In the genomic region with DNA sequence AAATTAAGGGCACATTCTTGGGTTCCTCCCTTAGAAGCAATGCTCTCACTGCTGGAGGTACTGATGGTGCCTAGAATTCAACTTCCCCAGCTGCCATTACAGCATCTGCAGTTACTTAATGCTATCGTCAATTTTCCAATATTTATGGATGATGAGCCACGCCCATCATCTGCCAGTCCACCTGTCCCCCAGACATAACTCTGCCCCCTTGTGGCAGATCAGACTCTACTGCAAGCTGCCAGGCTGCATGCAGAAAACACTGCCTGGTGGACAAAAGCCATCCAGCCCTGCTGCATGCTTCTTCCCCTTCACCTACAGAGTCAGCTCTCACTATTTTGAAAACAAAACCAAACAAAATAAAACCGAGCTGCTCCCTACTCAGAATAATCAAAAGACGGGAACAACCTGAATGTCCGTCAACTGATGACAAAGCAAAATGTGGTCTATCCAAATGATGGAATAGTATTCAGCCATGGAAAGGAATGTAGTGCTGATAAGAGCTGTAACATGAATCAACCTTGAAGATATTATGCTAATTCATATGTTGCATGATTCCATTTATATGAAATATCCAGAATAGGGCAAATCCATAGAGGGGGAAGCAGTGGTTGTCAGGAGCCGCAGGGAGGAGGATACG, we compare ENCODE assay signal across 8 cellular contexts.
DNase-seq lines count a peak whose midpoint lies in the region; ATAC-seq lines count a peak whose summit lies in the region.

No MANE protein-coding gene starts in this region.

- peaks cover 3% of the 10 kb centered on the region for H3K36me3 Mint-ChIP-seq in memory B cell

- H3K27me3 Mint-ChIP-seq in memory B cell, result no peaks in the 10 kb centered on the region

- ATAC-seq in GM19372 (IDR thresholded peaks at IDR 0.05; ENCODE audit: low read depth, unreplicated experiment) (peak; percentile 77), HG03354 (IDR thresholded peaks at IDR 0.05; ENCODE audit: poor library complexity, severe bottlenecking, unreplicated experiment) (peak; percentile 75), memory B cell (ENCODE audit: low read depth) (peak; percentile 63)

- H3K9me3 Mint-ChIP-seq in memory B cell, result no peaks in the 10 kb centered on the region

- H3K27ac Mint-ChIP-seq in memory B cell, result no peak overlapping the region

- H3K4me3 Mint-ChIP-seq in memory B cell, result peak overlapping the region; percentile 49

- DNase-seq in Daoy (ENCODE audit: low read depth) (peak; percentile 56), NOMO-1 treated with dmso at 0.1 percent for 144 hours (lab: John Stamatoyannopoulos, UW; ENCODE audit: unreplicated experiment) (peak; percentile 67), astrocyte of the hippocampus (ENCODE audit: low read depth, low spot score) (peak; percentile 24), memory B cell (ENCODE audit: low spot score in 2 of 2) (peak; percentile 5 to 17), NK-92 (lab: John Stamatoyannopoulos, UW; ENCODE audit: unreplicated experiment) (no peak), DMS79 treated with DMSO at 0.1 percent for 48 hours (lab: John Stamatoyannopoulos, UW) (no peak)

- peaks cover 13% of the 10 kb centered on the region for H3K4me1 Mint-ChIP-seq in memory B cell

Comparison
In these comparisons a context has a peak if more than half of its experiments do, and no peak if none do; other contexts are left out.
1. DNase-seq: peak in Daoy (single experiment), NOMO-1 treated with dmso at 0.1 percent for 144 hours (single experiment), astrocyte of the hippocampus (single experiment) and memory B cell (2 of 2); none in NK-92 (single experiment) and DMS79 treated with DMSO at 0.1 percent for 48 hours (single experiment).
2. Peak in every context shown above with its lines, with median percentiles within 50 percentile points of each other: ATAC-seq.